ENCODE assay signal across 9 cellular contexts in the genomic region with DNA sequence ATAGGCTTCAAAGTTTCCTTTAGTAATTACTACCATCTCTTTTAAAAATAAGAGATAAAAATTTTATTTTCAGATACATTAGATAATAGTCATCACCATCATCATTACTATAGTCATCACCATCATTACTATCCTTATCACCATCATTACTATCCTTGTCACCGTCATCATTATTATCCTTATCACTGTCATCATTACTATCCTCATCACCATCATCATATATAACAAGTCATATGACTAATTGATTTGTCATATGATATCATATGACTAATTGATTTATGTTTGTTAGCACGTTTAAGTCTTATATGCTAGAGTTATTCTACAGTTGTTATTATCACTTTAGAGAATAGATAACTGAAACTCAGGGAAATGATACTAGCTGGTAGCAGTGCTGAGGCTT.
"Had no signal": no experiment of that assay in that cellular context is flagged by ENCODE, and none has a peak within 500 bp of the region (broad histone marks: within the 10 kb centered on the region; RNA-seq: fewer than 3 reads in every experiment).

No MANE protein-coding gene starts in this region.

- H3K4me3 ChIP-seq: GM23338, HAP-1, K562 had no signal

- H3K4me2 ChIP-seq: GM23338 had no signal

- FAIRE-seq: K562 had no signal

- H3K9me3 ChIP-seq: HAP-1 had no signal

- ATAC-seq: GM23338, HCT116, K562 had no signal

- DNase-seq: H7, HFFc6, IMR-90, KG1 had no signal

- H2AFZ ChIP-seq: GM23338 had no signal

- H3K36me3 ChIP-seq: HAP-1 had no signal

- H3K4me1 ChIP-seq: HAP-1 had no signal

- H3K27ac ChIP-seq: HL-60 had no signal
